ENCODE assay signal across 9 cellular contexts in genomic region chr11:64148917-64149617, GRCh38.
DNase-seq lines count a peak whose midpoint lies in the region; ATAC-seq, FAIRE-seq and TF ChIP-seq lines count a peak whose summit lies in the region.
"Had no signal": no experiment of that assay in that cellular context is flagged by ENCODE, and none has a peak within 500 bp of the region (broad histone marks: within the 10 kb centered on the region; RNA-seq: fewer than 3 reads in every experiment).

No MANE protein-coding gene starts in this region.

- H3K27ac ChIP-seq in C4-2B = no peak overlapping the region
- H3K27ac ChIP-seq in neutrophil = no peak overlapping the region
- H3K27ac ChIP-seq: parathyroid adenoma had no signal

- H3K4me1 ChIP-seq in neutrophil (ENCODE audit: control insufficient read depth in 1 of 2, insufficient read depth in 1 of 2, low read depth in 1 of 2, low read length in 1 of 2) = peaks cover 3 to 5% of the 10 kb centered on the region in 2 experiments
- H3K4me1 ChIP-seq: parathyroid adenoma had no signal

- peaks cover 12% of the 10 kb centered on the region for H3K27me3 ChIP-seq in neutrophil

- DNase-seq in cerebellar cortex (ENCODE audit: low spot score) (peak; percentile 46), HK-2 (ENCODE audit: unreplicated experiment) (no peak), HTR-8/SVneo (ENCODE audit: insufficient read length, low spot score) (no peak)

- no peaks in the 10 kb centered on the region for H3K9me3 ChIP-seq in neutrophil

- TF ChIP-seq CTCF in C4-2B (conservative IDR thresholded peaks at IDR 0.05) (peak; percentile 80), LNCAP (IDR thresholded peaks at IDR 0.05) (peak; percentile 59), neutrophil (IDR thresholded peaks at IDR 0.05) (peak; percentile 15)

- no peaks in the 10 kb centered on the region for H3K36me3 ChIP-seq in neutrophil

- FAIRE-seq in HTR-8/SVneo (lab: Jason Lieb, UNC) = no peak

- H3K4me3 ChIP-seq in neutrophil (ENCODE audit: low read depth in 1 of 2, low read length in 1 of 2) = no peak overlapping the region

- ATAC-seq in HG03571 (IDR thresholded peaks at IDR 0.05; ENCODE audit: unreplicated experiment) (no peak), GM21447 (IDR thresholded peaks at IDR 0.05; ENCODE audit: unreplicated experiment) (no peak)

Comparison
In these comparisons a context has a peak if more than half of its experiments do, and no peak if none do; other contexts are left out.
1. CTCF ChIP-seq: peak in every context shown above with its lines; median percentile 80 in C4-2B; 59 in LNCAP; 15 in neutrophil.